8 cellular contexts compared by ENCODE assay signal in genomic region chr10:110600487-110601101, GRCh38. TPM values are rescaled to one million over a fixed set of nuclear protein-coding genes. Genes with fewer than 3 reads are reported as not detected.
DNase-seq lines count a peak whose midpoint lies in the region; ATAC-seq, FAIRE-seq and TF ChIP-seq lines count a peak whose summit lies in the region.

No MANE protein-coding gene starts in this region.

- ATAC-seq in GM18519 (IDR thresholded peaks at IDR 0.05; ENCODE audit: low FRiP score, unreplicated experiment), result peak; percentile 57
- ATAC-seq in foreskin keratinocyte, result peak; percentile 59
- no peak for ATAC-seq in GM19324 (IDR thresholded peaks at IDR 0.05; ENCODE audit: low FRiP score, unreplicated experiment)
- no peak for ATAC-seq in GM19452 (IDR thresholded peaks at IDR 0.05; ENCODE audit: unreplicated experiment)

- no peaks in the 10 kb centered on the region for H3K9me3 ChIP-seq in small intestine (ENCODE audit: control insufficient read depth, low read depth)

- no peak overlapping the region for H3K4me3 ChIP-seq in small intestine (ENCODE audit: low read depth in 1 of 2, low read length in 2 of 2)

- H3K4me1 ChIP-seq in foreskin keratinocyte, result no peaks in the 10 kb centered on the region
- no peaks in the 10 kb centered on the region for H3K4me1 ChIP-seq in small intestine (ENCODE audit: control insufficient read depth in 2 of 2, insufficient read depth in 1 of 2, low read depth in 1 of 2, low read length in 1 of 2)

- peak; percentile 1 for DNase-seq in COR-L47 (lab: John Stamatoyannopoulos, UW)
- DNase-seq in LHCN-M2 (ENCODE audit: low read depth), result peak; percentile 66
- peak; percentile 4 for DNase-seq in T-helper 9 cell
- DNase-seq in foreskin keratinocyte, result peak in 1 of 2 donors; percentile 49
- peak; percentile 59 for DNase-seq in small intestine

- TF ChIP-seq CTCF in foreskin keratinocyte (conservative IDR thresholded peaks at IDR 0.05), result peak; percentile 68

- FAIRE-seq in small intestine (lab: Jason Lieb, UNC), result peak; percentile 74

- peaks cover 3 to 14% of the 10 kb centered on the region in 2 donors for H3K36me3 ChIP-seq in small intestine (ENCODE audit: control insufficient read depth in 2 of 2, insufficient read depth in 2 of 2, low read length in 2 of 2)

- H3K27ac ChIP-seq in foreskin keratinocyte (no peak overlapping the region), small intestine (ENCODE audit: low read depth in 1 of 2, low read length in 1 of 2) (no peak overlapping the region)

- H3K27me3 ChIP-seq in foreskin keratinocyte (no peaks in the 10 kb centered on the region), small intestine (ENCODE audit: control insufficient read depth in 2 of 2, insufficient read depth in 2 of 2, low read length in 2 of 2) (no peaks in the 10 kb centered on the region)

- 54 to 67% (median 64%) methylated on average over 2 of the region's 2 CpGs for whole genome bisulfite sequencing in small intestine, 3 donors

RNA-seq across cellular contexts. Expression of gene SMC3, which starts 33.1 kb away (rescaled TPM):
- total RNA-seq in LHCN-M2 (2014; rRNA removed) (34.8 and 44.7 TPM in 2 replicates), foreskin keratinocyte (44.3 and 53.7 TPM in 2 replicates)
- polyA plus RNA-seq in LHCN-M2 (2012), result 12.4 TPM
- polyA plus RNA-seq in foreskin keratinocyte (13.4 and 18.0 TPM in 2 replicates), small intestine (10 to 100 TPM; 19.2 to 23.3 (median 21.1) TPM)

RNA-seq across cellular contexts. Expression of gene RBM20, which starts 43.5 kb away (rescaled TPM):
- 0.51 and 0.57 TPM in 2 replicates for total RNA-seq in LHCN-M2 (2014; rRNA removed)
- 0.50 TPM for polyA plus RNA-seq in LHCN-M2 (2012)
- total RNA-seq in foreskin keratinocyte, result not detected in 2 replicates
- not detected in 2 replicates for polyA plus RNA-seq in foreskin keratinocyte
- polyA plus RNA-seq in small intestine, result under 1 TPM in 2 of 3 donors, not detected in 1; under 0.01 to 0.36 TPM

Comparison
In these comparisons a context has a peak if more than half of its experiments do, and no peak if none do; other contexts are left out.
1. ATAC-seq: peak in GM18519 (single experiment) and foreskin keratinocyte (single experiment); none in GM19324 (single experiment) and GM19452 (single experiment).